Comparison of ENCODE assay signal across 14 cellular contexts in genomic region chr6:33413601-33414120, GRCh38. TPM values are rescaled to one million over a fixed set of nuclear protein-coding genes. Genes with fewer than 3 reads are reported as not detected.
DNase-seq lines count a peak whose midpoint lies in the region; ATAC-seq and TF ChIP-seq lines count a peak whose summit lies in the region.
"Had no signal": no experiment of that assay in that cellular context is flagged by ENCODE, and none has a peak within 500 bp of the region (broad histone marks: within the 10 kb centered on the region; RNA-seq: fewer than 3 reads in every experiment).

No MANE protein-coding gene starts in this region.

- BruUV-seq in Calu3 (replicated peaks; lab: Mats Ljungman, UMichigan), result no TSS peak

- DNase-seq in CD14-positive monocyte (ENCODE audit: low spot score), result no peak
- DNase-seq in HFFc6, result no peak
- no peak for DNase-seq in activated naive CD8-positive, alpha-beta T cell treated with anti-CD3 and anti-CD28 coated beads for 36 hours
- no peak for DNase-seq in naive thymus-derived CD4-positive, alpha-beta T cell
- DNase-seq in glomerular visceral epithelial cell (ENCODE audit: extremely low spot score), result no peak
- DNase-seq in Calu3, result no peak
- DNase-seq: BE2C; NCI-H1930; RPMI8226; stimulated activated CD4-positive, alpha-beta T cell treated with anti-CD3 and anti-CD28 coated beads, Interleukin-2, amount 100 ng/mL, for 24 hours; T-helper 9 cell had no signal

- peaks cover 0 to 2% (median 0%) of the 10 kb centered on the region in 3 donors for H3K27me3 Mint-ChIP-seq in CD14-positive monocyte (ENCODE audit: low read depth in 3 of 3)
- H3K27me3 Mint-ChIP-seq in HFFc6 (ENCODE audit: insufficient read depth), result peaks cover 16% of the 10 kb centered on the region
- H3K27me3 Mint-ChIP-seq in activated naive CD8-positive, alpha-beta T cell treated with anti-CD3 and anti-CD28 coated beads for 36 hours, result no peaks in the 10 kb centered on the region
- H3K27me3 Mint-ChIP-seq in naive thymus-derived CD4-positive, alpha-beta T cell, result no peaks in the 10 kb centered on the region
- no peaks in the 10 kb centered on the region for H3K27me3 Mint-ChIP-seq in Calu3 (ENCODE audit: unreplicated experiment)

- H3K36me3 Mint-ChIP-seq in CD14-positive monocyte (peaks cover 41 to 42% of the 10 kb centered on the region in 2 donors), HFFc6 (ENCODE audit: low read depth) (peaks cover 52% of the 10 kb centered on the region), Calu3 (ENCODE audit: insufficient read depth, unreplicated experiment) (peaks cover 93% of the 10 kb centered on the region)
- H3K36me3 Mint-ChIP-seq in activated naive CD8-positive, alpha-beta T cell treated with anti-CD3 and anti-CD28 coated beads for 36 hours, result peaks cover 24% of the 10 kb centered on the region
- peaks cover 3 to 27% (median 19%) of the 10 kb centered on the region in 5 donors for H3K36me3 Mint-ChIP-seq in naive thymus-derived CD4-positive, alpha-beta T cell

- no peak for TF ChIP-seq CTCF in CD14-positive monocyte (IDR thresholded peaks at IDR 0.05)
- TF ChIP-seq CTCF in HFFc6 (IDR thresholded peaks at IDR 0.05), result no peak
- no peak for TF ChIP-seq CTCF in Calu3 (IDR thresholded peaks at IDR 0.05; ENCODE audit: unreplicated experiment)

- H3K4me3 ChIP-seq in naive thymus-derived CD4-positive, alpha-beta T cell (ENCODE audit: low read length), result no peak overlapping the region
- H3K4me3 ChIP-seq: tibial nerve had no signal

- CTCF ChIA-PET in naive thymus-derived CD4-positive, alpha-beta T cell (lab: Charles Lee), result interaction anchor here (0.9 kb wide), 1 partner anchor 12 kb away, joined by 3 read pairs; no protein-coding TSS in a partner anchor
- CTCF ChIA-PET in Calu3 (lab: Charles Lee), result no interaction called here

- peaks cover 5 to 45% (median 14%) of the 10 kb centered on the region in 3 experiments for H3K36me3 ChIP-seq in naive thymus-derived CD4-positive, alpha-beta T cell (ENCODE audit: control insufficient read depth in 2 of 3, insufficient read depth in 3 of 3, low read length in 3 of 3)

- peaks cover 48% of the 10 kb centered on the region for H3K4me1 Mint-ChIP-seq in CD14-positive monocyte
- H3K4me1 Mint-ChIP-seq in HFFc6 (ENCODE audit: low read depth), result peaks cover 71% of the 10 kb centered on the region
- H3K4me1 Mint-ChIP-seq in activated naive CD8-positive, alpha-beta T cell treated with anti-CD3 and anti-CD28 coated beads for 36 hours, result peaks cover 57% of the 10 kb centered on the region
- H3K4me1 Mint-ChIP-seq in naive thymus-derived CD4-positive, alpha-beta T cell, result peaks cover 44 to 82% (median 73%) of the 10 kb centered on the region in 7 donors
- H3K4me1 Mint-ChIP-seq in Calu3 (ENCODE audit: low read depth, unreplicated experiment), result peaks cover 41% of the 10 kb centered on the region

- ATAC-seq in naive thymus-derived CD4-positive, alpha-beta T cell, result no peak
- ATAC-seq in HG02840 (IDR thresholded peaks at IDR 0.05; ENCODE audit: low FRiP score, unreplicated experiment), result no peak
- ATAC-seq in HG02870 (IDR thresholded peaks at IDR 0.05; ENCODE audit: unreplicated experiment), result no peak

- H3K27me3 ChIP-seq in naive thymus-derived CD4-positive, alpha-beta T cell (ENCODE audit: control insufficient read depth in 2 of 2, insufficient read depth in 2 of 2, low read length in 2 of 2), result no peaks in the 10 kb centered on the region
- H3K27me3 ChIP-seq: BE2C, tibial nerve had no signal

- H3K27ac ChIP-seq in naive thymus-derived CD4-positive, alpha-beta T cell (ENCODE audit: low read depth, low read length), result peak overlapping the region; percentile 100

- H3K4me3 Mint-ChIP-seq in CD14-positive monocyte (no peak overlapping the region), HFFc6 (peak overlapping the region; percentile 31), Calu3 (ENCODE audit: low read depth, unreplicated experiment) (no peak overlapping the region)
- H3K4me3 Mint-ChIP-seq in activated naive CD8-positive, alpha-beta T cell treated with anti-CD3 and anti-CD28 coated beads for 36 hours, result no peak overlapping the region
- peak overlapping the region in 7 of 10 donors; percentile 34 to 92 (median 85) for H3K4me3 Mint-ChIP-seq in naive thymus-derived CD4-positive, alpha-beta T cell

- POLR2A ChIA-PET in naive thymus-derived CD4-positive, alpha-beta T cell (lab: Charles Lee), result interaction anchor here (1.0 to 6.2 kb wide), 5 partner anchors 9 to 441 kb away, joined by 3 to 39 read pairs (median 4); no protein-coding TSS in a partner anchor

- H3K27ac Mint-ChIP-seq in CD14-positive monocyte (peak overlapping the region in 6 of 7 donors; percentile 26 to 82 (median 41)), HFFc6 (peak overlapping the region; percentile 100), Calu3 (ENCODE audit: unreplicated experiment) (no peak overlapping the region)
- H3K27ac Mint-ChIP-seq in activated naive CD8-positive, alpha-beta T cell treated with anti-CD3 and anti-CD28 coated beads for 36 hours, result peak overlapping the region; percentile 74
- H3K27ac Mint-ChIP-seq in naive thymus-derived CD4-positive, alpha-beta T cell, result peak overlapping the region; percentile 34 to 96 (median 84)

- peaks cover 45 to 60% of the 10 kb centered on the region in 2 donors for H3K4me1 ChIP-seq in naive thymus-derived CD4-positive, alpha-beta T cell (ENCODE audit: control insufficient read depth in 2 of 2, insufficient read depth in 2 of 2, low read length in 2 of 2)

- peaks cover 0 to 2% (median 0%) of the 10 kb centered on the region in 7 donors for H3K9me3 Mint-ChIP-seq in CD14-positive monocyte
- no peaks in the 10 kb centered on the region for H3K9me3 Mint-ChIP-seq in HFFc6
- no peaks in the 10 kb centered on the region for H3K9me3 Mint-ChIP-seq in activated naive CD8-positive, alpha-beta T cell treated with anti-CD3 and anti-CD28 coated beads for 36 hours
- H3K9me3 Mint-ChIP-seq in naive thymus-derived CD4-positive, alpha-beta T cell, result peaks cover 0 to 5% (median 0%) of the 10 kb centered on the region in 11 donors
- H3K9me3 Mint-ChIP-seq in Calu3 (ENCODE audit: low read depth, unreplicated experiment), result no peaks in the 10 kb centered on the region

- no peaks in the 10 kb centered on the region for H3K9me3 ChIP-seq in naive thymus-derived CD4-positive, alpha-beta T cell (ENCODE audit: control insufficient read depth in 2 of 3, low read length in 3 of 3)
- H3K9me3 ChIP-seq: BE2C, tibial nerve had no signal

- intact Hi-C loops in CD14-positive monocyte (cut with micrococcal nuclease) (loop anchor here in 1 of 2 donors (10.0 kb wide), 2 partner anchors 99 to 209 kb away; partner anchors contain the start of genes HSD17B8, RING1, RXRB and SLC39A7), Calu3 (cut with micrococcal nuclease; ENCODE audit: unreplicated experiment) (no loop called here)
- intact Hi-C loops in naive thymus-derived CD4-positive, alpha-beta T cell (cut with micrococcal nuclease), result loop anchor here (5.0 to 10.0 kb wide), 7 partner anchors 209 to 1749 kb away; partner anchors contain the start of genes C6orf47 (in 1 of the 2), CSNK2B (in 1 of the 2), GPANK1 (in 1 of the 2) and GPSM3 (in 1 of the 2)

RNA-seq across cellular contexts. Expression of gene PHF1, which starts 2.8 kb away (rescaled TPM):
- polyA plus RNA-seq in CD14-positive monocyte, result 1 to 10 TPM; 3.0 to 3.5 TPM
- 10 to 100 TPM; 43.2 to 52.8 (median 51.4) TPM for total RNA-seq in HFFc6 (2021; fragmentation: NEBNext Ultra II Directional; extraction: Animal tissue kit (Norgen Biotek cat#: 25700))
- 10 to 100 TPM; 23.5 to 26.0 TPM for total RNA-seq in activated naive CD8-positive, alpha-beta T cell treated with anti-CD3 and anti-CD28 coated beads for 36 hours
- 100 to 1,000 TPM in 4 of 5 experiments, 10 to 100 TPM in 1; 37.8 to 356 (median 235) TPM for total RNA-seq in naive thymus-derived CD4-positive, alpha-beta T cell
- 10 to 100 TPM; 58.6 to 88.3 TPM for polyA plus RNA-seq in naive thymus-derived CD4-positive, alpha-beta T cell
- total RNA-seq in Calu3 (2022), result 62.4 and 68.3 TPM in 2 replicates

RNA-seq across cellular contexts. Expression of gene CUTA, which starts 4.2 kb away (rescaled TPM):
- polyA plus RNA-seq in CD14-positive monocyte, result 100 to 1,000 TPM; 153 to 160 TPM
- total RNA-seq in HFFc6 (2021; fragmentation: NEBNext Ultra II Directional; extraction: Animal tissue kit (Norgen Biotek cat#: 25700)), result 100 to 1,000 TPM; 464 to 546 (median 536) TPM
- total RNA-seq in activated naive CD8-positive, alpha-beta T cell treated with anti-CD3 and anti-CD28 coated beads for 36 hours, result 100 to 1,000 TPM; 125 to 126 TPM
- total RNA-seq in naive thymus-derived CD4-positive, alpha-beta T cell, result 100 to 1,000 TPM; 148 to 235 (median 158) TPM
- polyA plus RNA-seq in naive thymus-derived CD4-positive, alpha-beta T cell, result 100 to 1,000 TPM; 389 to 466 TPM
- total RNA-seq in Calu3 (2022), result 170 and 172 TPM in 2 replicates

RNA-seq across cellular contexts. Expression of gene SYNGAP1, which starts 6.2 kb away (rescaled TPM):
- not detected for polyA plus RNA-seq in CD14-positive monocyte
- 10 to 100 TPM; 10.5 to 15.0 (median 13.3) TPM for total RNA-seq in HFFc6 (2021; fragmentation: NEBNext Ultra II Directional; extraction: Animal tissue kit (Norgen Biotek cat#: 25700))
- total RNA-seq in activated naive CD8-positive, alpha-beta T cell treated with anti-CD3 and anti-CD28 coated beads for 36 hours, result 10 to 100 TPM; 26.4 to 29.3 TPM
- total RNA-seq in naive thymus-derived CD4-positive, alpha-beta T cell, result 10 to 100 TPM; 35.5 to 94.1 (median 57.9) TPM
- 1 to 10 TPM in 1 of 2 donors, under 1 TPM in 1; 0.48 to 2.3 TPM for polyA plus RNA-seq in naive thymus-derived CD4-positive, alpha-beta T cell
- total RNA-seq in Calu3 (2022), result 18.8 and 24.9 TPM in 2 replicates

RNA-seq across cellular contexts. Expression of gene KIFC1, which starts 22.0 kb away (rescaled TPM):
- polyA plus RNA-seq in CD14-positive monocyte, result under 1 TPM; 0.14 to 0.68 TPM
- total RNA-seq in HFFc6 (2021; fragmentation: NEBNext Ultra II Directional; extraction: Animal tissue kit (Norgen Biotek cat#: 25700)), result 10 to 100 TPM; 20.6 to 43.5 (median 38.6) TPM
- 10 to 100 TPM; 74.1 to 76.9 TPM for total RNA-seq in activated naive CD8-positive, alpha-beta T cell treated with anti-CD3 and anti-CD28 coated beads for 36 hours
- total RNA-seq in naive thymus-derived CD4-positive, alpha-beta T cell, result 10 to 100 TPM in 1 of 5 experiments, 1 to 10 TPM in 3, under 1 TPM in 1; 0.65 to 87.9 (median 1.6) TPM
- under 1 TPM; 0.18 to 0.92 TPM for polyA plus RNA-seq in naive thymus-derived CD4-positive, alpha-beta T cell
- 105 and 140 TPM in 2 replicates for total RNA-seq in Calu3 (2022)

RNA-seq across cellular contexts. Expression of gene ZBTB9, which starts 40.7 kb away (rescaled TPM):
- 1 to 10 TPM in 1 of 2 donors, under 1 TPM in 1; 0.42 to 2.0 TPM for polyA plus RNA-seq in CD14-positive monocyte
- 1 to 10 TPM; 6.4 to 9.2 (median 7.6) TPM for total RNA-seq in HFFc6 (2021; fragmentation: NEBNext Ultra II Directional; extraction: Animal tissue kit (Norgen Biotek cat#: 25700))
- total RNA-seq in activated naive CD8-positive, alpha-beta T cell treated with anti-CD3 and anti-CD28 coated beads for 36 hours, result 10 to 100 TPM; 11.3 to 11.7 TPM
- total RNA-seq in naive thymus-derived CD4-positive, alpha-beta T cell, result 10 to 100 TPM in 1 of 5 experiments, 1 to 10 TPM in 4; 3.3 to 14.0 (median 9.8) TPM
- 10 to 100 TPM in 1 of 2 donors, 1 to 10 TPM in 1; 6.9 to 15.2 TPM for polyA plus RNA-seq in naive thymus-derived CD4-positive, alpha-beta T cell
- total RNA-seq in Calu3 (2022), result 18.1 and 20.0 TPM in 2 replicates

Comparison
In these comparisons a context has a peak if more than half of its experiments do, and no peak if none do; other contexts are left out.
1. H3K4me3 Mint-ChIP-seq: peak in HFFc6 (single experiment) and naive thymus-derived CD4-positive, alpha-beta T cell (7 of 10); none in CD14-positive monocyte (0 of 2), activated naive CD8-positive, alpha-beta T cell treated with anti-CD3 and anti-CD28 coated beads for 36 hours (single experiment) and Calu3 (single experiment).